Comparison of ENCODE assay signal across 8 cellular contexts in the genomic region with DNA sequence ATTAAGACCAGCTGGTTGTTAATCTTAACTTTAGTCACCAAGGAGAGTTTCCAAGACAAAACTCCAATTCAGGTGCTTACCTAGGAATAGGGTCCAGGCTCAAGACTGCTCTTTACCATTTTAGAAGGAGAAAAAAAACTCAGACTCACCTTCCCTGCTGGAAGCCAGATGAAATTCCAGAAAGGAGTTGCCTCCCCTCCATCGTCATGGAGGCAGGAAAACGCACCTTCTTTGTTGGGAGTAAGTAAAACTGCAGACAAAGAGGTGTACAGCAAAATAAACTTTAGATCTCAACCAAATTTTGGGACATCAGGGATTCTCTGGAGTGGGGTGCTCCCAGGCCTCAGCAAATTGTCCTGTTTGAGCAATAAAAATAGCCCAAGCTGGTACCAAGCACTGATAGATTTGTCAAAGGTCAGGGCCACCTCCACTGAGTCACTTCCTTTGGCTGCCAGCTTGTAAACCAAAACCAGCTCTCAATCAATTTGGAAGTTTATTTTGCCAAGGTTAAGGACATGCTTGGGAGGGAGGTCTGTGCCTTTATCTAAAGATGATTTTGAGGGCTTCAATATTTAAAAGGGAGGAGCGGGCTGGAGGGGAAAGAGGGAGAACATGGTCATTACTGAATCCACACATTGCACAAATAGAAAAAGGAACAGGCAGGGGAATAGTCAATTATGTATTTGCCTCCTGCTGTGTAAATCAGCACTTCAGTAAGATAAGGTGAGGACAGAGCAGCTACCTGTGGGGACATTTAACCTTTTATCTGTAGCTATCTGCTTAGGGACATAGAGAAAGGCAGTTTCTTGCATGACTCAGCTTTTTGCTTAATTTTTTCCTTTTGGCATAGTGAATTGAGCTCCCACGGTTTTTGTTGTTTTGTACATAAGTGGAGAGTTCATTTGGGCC. TPM values are rescaled to one million over a fixed set of nuclear protein-coding genes. Genes with fewer than 3 reads are reported as not detected.
DNase-seq lines count a peak whose midpoint lies in the region; ATAC-seq and TF ChIP-seq lines count a peak whose summit lies in the region.

No MANE protein-coding gene starts in this region.

- H3K9me3 ChIP-seq in T-helper 17 cell (ENCODE audit: control insufficient read depth, low read length, poor library complexity, severe bottlenecking): no peaks in the 10 kb centered on the region

- no peaks in the 10 kb centered on the region for H3K36me3 Mint-ChIP-seq in activated T-cell treated with anti-CD3 and anti-CD28 coated beads, Interleukin-2, amount 50 U/mL, for 4 hours (ENCODE audit: insufficient read depth)
- peaks cover 3% of the 10 kb centered on the region for H3K36me3 Mint-ChIP-seq in T-helper 17 cell (ENCODE audit: low read depth)

- H3K9me3 Mint-ChIP-seq in activated T-cell treated with anti-CD3 and anti-CD28 coated beads, Interleukin-2, amount 50 U/mL, for 4 hours: no peaks in the 10 kb centered on the region

- no peak overlapping the region for H3K4me3 ChIP-seq in fibroblast of pulmonary artery (replicated peaks; ENCODE audit: low read depth, low read length)

- H3K27me3 Mint-ChIP-seq in activated T-cell treated with anti-CD3 and anti-CD28 coated beads, Interleukin-2, amount 50 U/mL, for 4 hours (ENCODE audit: low read depth): no peaks in the 10 kb centered on the region
- H3K27me3 Mint-ChIP-seq in T-helper 17 cell: peaks cover 6% of the 10 kb centered on the region

- ATAC-seq in activated T-cell treated with anti-CD3 and anti-CD28 coated beads, Interleukin-2, amount 50 U/mL, for 4 hours: no peak
- ATAC-seq in T-helper 17 cell: no peak
- no peak for ATAC-seq in HG03378 (IDR thresholded peaks at IDR 0.05; ENCODE audit: unreplicated experiment)
- no peak for ATAC-seq in HG03045 (IDR thresholded peaks at IDR 0.05; ENCODE audit: unreplicated experiment)

- peak overlapping the region; percentile 93 for H3K27ac Mint-ChIP-seq in T-helper 17 cell

- H3K4me3 Mint-ChIP-seq in activated T-cell treated with anti-CD3 and anti-CD28 coated beads, Interleukin-2, amount 50 U/mL, for 4 hours: peak overlapping the region; percentile 91
- peak overlapping the region; percentile 98 for H3K4me3 Mint-ChIP-seq in T-helper 17 cell

- TF ChIP-seq CTCF in fibroblast of pulmonary artery (IDR thresholded peaks at IDR 0.05; ENCODE audit: low read length, missing control alignments): no peak

- no peak for DNase-seq in activated T-cell treated with anti-CD3 and anti-CD28 coated beads, Interleukin-2, amount 50 U/mL, for 4 hours
- DNase-seq in activated T-cell treated with anti-CD3 and anti-CD28 coated beads for 4 hours (no peak), T-helper 17 cell (no peak), fibroblast of pulmonary artery (ENCODE audit: low read depth) (peak; percentile 24), renal cortical epithelial cell (ENCODE audit: low read depth) (peak; percentile 52)
- DNase-seq in stimulated activated naive CD4-positive, alpha-beta T cell treated with Interleukin-2 at 50 U/mL for 16 hours (lab: John Stamatoyannopoulos, UW): no peak

- H3K4me1 Mint-ChIP-seq in activated T-cell treated with anti-CD3 and anti-CD28 coated beads, Interleukin-2, amount 50 U/mL, for 4 hours (ENCODE audit: low read depth): peaks cover 41% of the 10 kb centered on the region
- H3K4me1 Mint-ChIP-seq in T-helper 17 cell: peaks cover 38% of the 10 kb centered on the region

RNA-seq across cellular contexts. Expression of a gene that starts 1.5 kb away (rescaled TPM):
- 10 to 100 TPM; 19.1 to 22.1 (median 19.5) TPM for total RNA-seq in activated T-cell treated with anti-CD3 and anti-CD28 coated beads, Interleukin-2, amount 50 U/mL, for 4 hours
- 10 to 100 TPM; 16.1 to 17.1 TPM for total RNA-seq in T-helper 17 cell
- total RNA-seq in renal cortical epithelial cell: 17.0 and 37.6 TPM in 2 replicates

Comparison
In these comparisons a context has a peak if more than half of its experiments do, and no peak if none do; other contexts are left out.
1. DNase-seq: peak in fibroblast of pulmonary artery (single experiment) and renal cortical epithelial cell (single experiment); none in activated T-cell treated with anti-CD3 and anti-CD28 coated beads, Interleukin-2, amount 50 U/mL, for 4 hours (single experiment), activated T-cell treated with anti-CD3 and anti-CD28 coated beads for 4 hours (single experiment), T-helper 17 cell (0 of 3) and stimulated activated naive CD4-positive, alpha-beta T cell treated with Interleukin-2 at 50 U/mL for 16 hours (single experiment).